Comparison of ENCODE assay signal across 20 cellular contexts in the genomic region with DNA sequence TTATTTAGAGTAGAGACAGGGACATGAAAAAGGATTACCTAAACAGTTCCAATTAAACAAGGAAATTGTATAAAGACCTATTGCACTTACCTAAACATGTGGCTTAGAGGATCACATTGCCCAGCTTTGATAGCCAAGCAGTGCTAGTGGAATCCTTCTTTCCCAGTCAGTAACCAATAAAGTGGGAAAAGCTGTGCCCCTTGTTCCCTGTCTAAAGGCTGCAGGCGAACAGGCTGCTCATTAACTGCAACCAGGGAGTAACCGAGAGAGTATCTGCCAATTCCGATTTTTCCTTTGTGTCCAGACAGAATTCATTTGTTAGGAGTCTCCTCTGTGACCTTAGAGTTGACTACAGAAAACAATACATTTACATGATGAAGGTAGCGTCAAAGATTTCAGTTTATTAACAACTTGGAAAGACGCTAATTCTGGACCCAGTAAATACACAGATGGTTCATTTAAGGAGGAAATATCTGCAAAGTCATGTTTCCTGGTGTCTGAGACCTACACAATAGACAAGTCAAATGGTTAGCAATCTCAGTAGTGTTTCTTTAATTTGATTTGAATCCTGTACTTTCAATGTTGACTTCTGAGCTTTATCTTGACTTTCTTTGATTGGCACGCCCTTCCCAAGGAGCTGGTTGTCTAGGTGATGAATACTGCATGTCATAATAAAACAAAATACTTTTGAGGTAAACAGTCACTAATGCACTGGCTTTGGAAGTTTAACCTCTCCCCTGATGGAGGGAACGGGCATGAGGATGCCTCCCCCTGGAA. TPM values are rescaled to one million over a fixed set of nuclear protein-coding genes. Genes with fewer than 3 reads are reported as not detected.
DNase-seq lines count a peak whose midpoint lies in the region; ATAC-seq, FAIRE-seq and TF ChIP-seq lines count a peak whose summit lies in the region.
"Had no signal": no experiment of that assay in that cellular context is flagged by ENCODE, and none has a peak within 500 bp of the region (broad histone marks: within the 10 kb centered on the region; RNA-seq: fewer than 3 reads in every experiment).

No MANE protein-coding gene starts in this region.

- peak overlapping the region in 1 of 2 donors; percentile 63 for H3K9ac ChIP-seq in kidney (ENCODE audit: low read length in 2 of 2)
- peak overlapping the region; percentile 11 for H3K9ac ChIP-seq in mucosa of stomach (ENCODE audit: low read length)
- H3K9ac ChIP-seq: BLaER1 treated with 17β-estradiol and CSF1 and Interleukin-3, amounts not matched to agents 10 nM and 100 nM; KMS-11 had no signal

- WGBS in A549 (ENCODE audit: missing lambda C conversion rate): 10% methylated on average over 7 of the region's 7 CpGs

- H3K36me3 ChIP-seq in kidney (ENCODE audit: control insufficient read depth in 1 of 2, insufficient read depth in 2 of 2, low read length in 2 of 2) (no peaks in the 10 kb centered on the region), mucosa of stomach (ENCODE audit: control insufficient read depth, insufficient read depth, low read length) (no peaks in the 10 kb centered on the region)
- H3K36me3 ChIP-seq: BLaER1 treated with 17β-estradiol and CSF1 and Interleukin-3, amounts not matched to agents 10 nM and 100 nM; Peyer's patch had no signal

- no peak for TF ChIP-seq EP300 in A549 (IDR thresholded peaks at IDR 0.05)

- no peaks in the 10 kb centered on the region for H3K27me3 ChIP-seq in mucosa of stomach (ENCODE audit: control insufficient read depth, insufficient read depth, low read length)
- H3K27me3 ChIP-seq: Peyer's patch had no signal

- peak overlapping the region; percentile 25 for H3K4me3 ChIP-seq in A549
- peak overlapping the region; percentile 68 to 72 for H3K4me3 ChIP-seq in kidney (ENCODE audit: low read length in 2 of 2)
- no peak overlapping the region for H3K4me3 ChIP-seq in mucosa of stomach (ENCODE audit: low read length)
- H3K4me3 ChIP-seq: BLaER1 treated with 17β-estradiol and CSF1 and Interleukin-3, amounts not matched to agents 10 nM and 100 nM; Peyer's patch had no signal

- FAIRE-seq in A549 (lab: Jason Lieb, UNC) (no peak), kidney (lab: Jason Lieb, UNC) (no peak)
- FAIRE-seq: GM18507 had no signal

- H3K27ac ChIP-seq in A549 (peak overlapping the region; percentile 69 to 78), kidney (ENCODE audit: low read depth in 2 of 2, low read length in 2 of 2) (peak overlapping the region; percentile 50 to 81)
- H3K27ac ChIP-seq: 22Rv1; BLaER1 treated with 17β-estradiol and CSF1 and Interleukin-3, amounts not matched to agents 10 nM and 100 nM; KMS-11; Peyer's patch had no signal

- H3K9me3 ChIP-seq in A549 (no peaks in the 10 kb centered on the region), kidney (ENCODE audit: control insufficient read depth in 1 of 2, low read length in 2 of 2) (no peaks in the 10 kb centered on the region), mucosa of stomach (ENCODE audit: control insufficient read depth, low read length) (no peaks in the 10 kb centered on the region)
- H3K9me3 ChIP-seq: BLaER1 treated with 17β-estradiol and CSF1 and Interleukin-3, amounts not matched to agents 10 nM and 100 nM; Peyer's patch had no signal

- no peak for TF ChIP-seq RAD21 in A549 (conservative IDR thresholded peaks at IDR 0.05 in 1 of 2, IDR thresholded peaks at IDR 0.05 in 1 of 2)

- POLR2A ChIA-PET in A549 (lab: Yijun Ruan, JAX): interaction anchor here (1.0 kb wide), 1 partner anchor 57 kb away, joined by 5 read pairs; no protein-coding TSS in a partner anchor

- H3K4me1 ChIP-seq in A549: peaks cover 48% of the 10 kb centered on the region
- peaks cover 3 to 7% of the 10 kb centered on the region in 2 donors for H3K4me1 ChIP-seq in kidney (ENCODE audit: control insufficient read depth in 1 of 2, insufficient read depth in 1 of 2, low read depth in 1 of 2, low read length in 2 of 2)
- H3K4me1 ChIP-seq in mucosa of stomach (ENCODE audit: control insufficient read depth, insufficient read depth, low read length): peaks cover 35% of the 10 kb centered on the region

- DNase-seq in A549 (ENCODE audit: low read depth in 1 of 2, low spot score in 1 of 2) (peak in 1 of 2 experiments; percentile 78), kidney (no peak), cardiac septum (ENCODE audit: low spot score) (no peak), NCI-H2227 treated with DMSO at 0.1 percent for 48 hours (lab: John Stamatoyannopoulos, UW) (no peak)
- no peak for DNase-seq in activated naive CD4-positive, alpha-beta T cell (lab: John Stamatoyannopoulos, UW)
- DNase-seq: DMS153, EL, GOT3, NCI-H1092, NCI-H1694, NCI-H774, Peyer's patch, Right ventricle myocardium superior had no signal

- TF ChIP-seq CTCF in A549 (IDR thresholded peaks at IDR 0.05): no peak
- no peak for TF ChIP-seq CTCF in kidney (IDR thresholded peaks at IDR 0.05; ENCODE audit: borderline replicate concordance, extremely low read depth, insufficient read depth)

- ATAC-seq in A549 (peak; percentile 69 to 81), SK-N-SH treated with all-trans-retinoic acid at 6 μM for 48 hours (peak; percentile 41), GM21360 (IDR thresholded peaks at IDR 0.05; ENCODE audit: unreplicated experiment) (no peak)

- peak overlapping the region; percentile 84 for H3K4me2 ChIP-seq in A549
- H3K4me2 ChIP-seq: BLaER1 treated with 17β-estradiol and CSF1 and Interleukin-3, amounts not matched to agents 10 nM and 100 nM; KMS-11 had no signal

- CTCF ChIA-PET in A549 (lab: Yijun Ruan, JAX): interaction anchor here (0.7 to 3.7 kb wide), 4 partner anchors 10 to 57 kb away, joined by 3 to 19 read pairs (median 3); a partner anchor contains a TSS

- no peak for TF ChIP-seq POLR2A in A549 (IDR thresholded peaks at IDR 0.05; ENCODE audit: low read length)

- intact Hi-C loops in kidney (cut with DNase I) (no loop called here), cardiac septum (cut with DNase I) (no loop called here)

TF ChIP-seq in A549, 52 proteins besides CTCF, POLR2A, EP300 and RAD21:
- TF ChIP-seq MAFK (IDR thresholded peaks at IDR 0.05; ENCODE audit: partially characterized antibody) (peak; percentile 82), FOSL2 (IDR thresholded peaks at IDR 0.05) (no peak), FOSL2 (CRISPR knock-in tag; IDR thresholded peaks at IDR 0.05) (no peak), CBX8 (IDR thresholded peaks at IDR 0.05) (no peak), MYC (IDR thresholded peaks at IDR 0.05; ENCODE audit: borderline replicate concordance, low read length) (0 out of 2 replicates have a peak, but pooled peaks have one; percentile 24)
- TF ChIP-seq, protein P1, sequence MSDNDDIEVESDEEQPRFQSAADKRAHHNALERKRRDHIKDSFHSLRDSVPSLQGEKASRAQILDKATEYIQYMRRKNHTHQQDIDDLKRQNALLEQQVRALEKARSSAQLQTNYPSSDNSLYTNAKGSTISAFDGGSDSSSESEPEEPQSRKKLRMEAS (IDR thresholded peaks at IDR 0.05): peak; percentile 36; the same call in 1 of the 2 replicates

TF ChIP-seq in SK-N-SH treated with all-trans-retinoic acid at 6 μM for 48 hours, 23 proteins besides CTCF, POLR2A, EP300 and RAD21:
- TF ChIP-seq ZNF565 (CRISPR knock-in tag; conservative IDR thresholded peaks at IDR 0.05; ENCODE audit: low read depth): no peak
- TF ChIP-seq TOX (CRISPR knock-in tag; IDR thresholded peaks at IDR 0.05; ENCODE audit: borderline replicate concordance): no peak
- TF ChIP-seq ZFP30 (CRISPR knock-in tag; IDR thresholded peaks at IDR 0.05): no peak
- TF ChIP-seq RARB (CRISPR knock-in tag; IDR thresholded peaks at IDR 0.05): no peak
- TF ChIP-seq ZFP3 (CRISPR knock-in tag; IDR thresholded peaks at IDR 0.05): no peak
- TF ChIP-seq, protein P2, sequence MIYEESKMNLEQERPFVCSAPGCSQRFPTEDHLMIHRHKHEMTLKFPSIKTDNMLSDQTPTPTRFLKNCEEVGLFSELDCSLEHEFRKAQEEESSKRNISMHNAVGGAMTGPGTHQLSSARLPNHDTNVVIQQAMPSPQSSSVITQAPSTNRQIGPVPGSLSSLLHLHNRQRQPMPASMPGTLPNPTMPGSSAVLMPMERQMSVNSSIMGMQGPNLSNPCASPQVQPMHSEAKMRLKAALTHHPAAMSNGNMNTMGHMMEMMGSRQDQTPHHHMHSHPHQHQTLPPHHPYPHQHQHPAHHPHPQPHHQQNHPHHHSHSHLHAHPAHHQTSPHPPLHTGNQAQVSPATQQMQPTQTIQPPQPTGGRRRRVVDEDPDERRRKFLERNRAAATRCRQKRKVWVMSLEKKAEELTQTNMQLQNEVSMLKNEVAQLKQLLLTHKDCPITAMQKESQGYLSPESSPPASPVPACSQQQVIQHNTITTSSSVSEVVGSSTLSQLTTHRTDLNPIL (CRISPR knock-in tag; IDR thresholded peaks at IDR 0.05; ENCODE audit: low read depth): no peak
- TF ChIP-seq, protein P3, sequence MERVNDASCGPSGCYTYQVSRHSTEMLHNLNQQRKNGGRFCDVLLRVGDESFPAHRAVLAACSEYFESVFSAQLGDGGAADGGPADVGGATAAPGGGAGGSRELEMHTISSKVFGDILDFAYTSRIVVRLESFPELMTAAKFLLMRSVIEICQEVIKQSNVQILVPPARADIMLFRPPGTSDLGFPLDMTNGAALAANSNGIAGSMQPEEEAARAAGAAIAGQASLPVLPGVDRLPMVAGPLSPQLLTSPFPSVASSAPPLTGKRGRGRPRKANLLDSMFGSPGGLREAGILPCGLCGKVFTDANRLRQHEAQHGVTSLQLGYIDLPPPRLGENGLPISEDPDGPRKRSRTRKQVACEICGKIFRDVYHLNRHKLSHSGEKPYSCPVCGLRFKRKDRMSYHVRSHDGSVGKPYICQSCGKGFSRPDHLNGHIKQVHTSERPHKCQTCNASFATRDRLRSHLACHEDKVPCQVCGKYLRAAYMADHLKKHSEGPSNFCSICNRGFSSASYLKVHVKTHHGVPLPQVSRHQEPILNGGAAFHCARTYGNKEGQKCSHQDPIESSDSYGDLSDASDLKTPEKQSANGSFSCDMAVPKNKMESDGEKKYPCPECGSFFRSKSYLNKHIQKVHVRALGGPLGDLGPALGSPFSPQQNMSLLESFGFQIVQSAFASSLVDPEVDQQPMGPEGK (CRISPR knock-in tag; IDR thresholded peaks at IDR 0.05; ENCODE audit: borderline replicate concordance): no peak
- TF ChIP-seq ESRRG (CRISPR knock-in tag; IDR thresholded peaks at IDR 0.05): no peak

RNA-seq across cellular contexts. Expression of a gene that starts 57.3 kb away (rescaled TPM):
- polyA plus RNA-seq in A549 (2011; rRNA removed): 161 and 165 TPM in 2 replicates
- 35.2 and 44.0 TPM in 2 replicates for polyA plus RNA-seq in A549 (2012; cell fraction: cytosol; rRNA removed)
- polyA plus RNA-seq in A549 (2012; cell fraction: nucleus; rRNA removed): 33.9 and 45.5 TPM in 2 replicates
- polyA plus RNA-seq in A549 (2017; fragmentation: RNase III; extraction: RNeasy Plus Mini Kit Qiagen cat#74134 plus additional on column Dnase treatment): 65.1 to 77.9 TPM (median 72.3 TPM) in 3 replicates
- 417 and 431 TPM in 2 replicates for polyA minus RNA-seq in A549 (2011; rRNA and poly(A)+ RNA removed)
- total RNA-seq in kidney: 225 TPM
- polyA plus RNA-seq in kidney (ENCODE audit: insufficient read depth, low read depth, low replicate concordance): 13.4 TPM
- 9.2 TPM for total RNA-seq in cardiac septum

Comparison
In these comparisons a context has a peak if more than half of its experiments do, and no peak if none do; other contexts are left out.
1. RNA of a gene that starts 57.3 kb away (total RNA-seq): 225 TPM in kidney (single experiment); 9.2 TPM in cardiac septum (single experiment); every median in the first group is over 10 times any median in the second.